In genomic region chr4:162732871-162733270, GRCh38 we compare ENCODE assay signal across 27 cellular contexts.
"Had no signal": no experiment of that assay in that cellular context is flagged by ENCODE, and none has a peak within 500 bp of the region (broad histone marks: within the 10 kb centered on the region; RNA-seq: fewer than 3 reads in every experiment).

No MANE protein-coding gene starts in this region.

- H3K4me1 ChIP-seq: body of pancreas, foreskin keratinocyte, left lung, prostate gland, stomach, suprapubic skin, tibial nerve had no signal

- H3K27ac Mint-ChIP-seq: activated CD4-positive, alpha-beta memory T cell treated with anti-CD3 and anti-CD28 coated beads for 36 hours; activated naive CD4-positive, alpha-beta T cell treated with anti-CD3 and anti-CD28 coated beads for 36 hours; activated naive CD8-positive, alpha-beta T cell treated with anti-CD3 and anti-CD28 coated beads, Interleukin-2, amount 10 ng/mL, durations not matched to agents 7 days and 5 days; mesothelial cell of epicardium; natural killer cell; stimulated activated effector memory CD8-positive, alpha-beta T cell treated with anti-CD3 and anti-CD28 coated beads, Interleukin-12 subunit alpha, Interleukin-12 subunit beta, amount 100 ng/mL, for 72 hours had no signal

- H3K36me3 Mint-ChIP-seq: activated CD4-positive, alpha-beta memory T cell treated with anti-CD3 and anti-CD28 coated beads for 36 hours; activated naive CD8-positive, alpha-beta T cell treated with anti-CD3 and anti-CD28 coated beads, Interleukin-2, amount 10 ng/mL, durations not matched to agents 7 days and 5 days; mesothelial cell of epicardium; natural killer cell; stimulated activated effector memory CD8-positive, alpha-beta T cell treated with anti-CD3 and anti-CD28 coated beads, Interleukin-12 subunit alpha, Interleukin-12 subunit beta, amount 100 ng/mL, for 72 hours had no signal

- H3K9me3 ChIP-seq: body of pancreas, neutrophil, ovary, prostate gland, stomach had no signal

- H3K4me3 Mint-ChIP-seq: activated CD4-positive, alpha-beta memory T cell treated with anti-CD3 and anti-CD28 coated beads for 36 hours; activated naive CD4-positive, alpha-beta T cell treated with anti-CD3 and anti-CD28 coated beads for 36 hours; activated naive CD8-positive, alpha-beta T cell treated with anti-CD3 and anti-CD28 coated beads, Interleukin-2, amount 10 ng/mL, durations not matched to agents 7 days and 5 days; mesothelial cell of epicardium; natural killer cell; stimulated activated effector memory CD8-positive, alpha-beta T cell treated with anti-CD3 and anti-CD28 coated beads, Interleukin-12 subunit alpha, Interleukin-12 subunit beta, amount 100 ng/mL, for 72 hours had no signal

- H3K9me3 Mint-ChIP-seq: activated CD4-positive, alpha-beta memory T cell treated with anti-CD3 and anti-CD28 coated beads for 36 hours; activated naive CD4-positive, alpha-beta T cell treated with anti-CD3 and anti-CD28 coated beads for 36 hours; activated naive CD8-positive, alpha-beta T cell treated with anti-CD3 and anti-CD28 coated beads, Interleukin-2, amount 10 ng/mL, durations not matched to agents 7 days and 5 days; mesothelial cell of epicardium; natural killer cell had no signal

- H3K27me3 Mint-ChIP-seq: activated CD4-positive, alpha-beta memory T cell treated with anti-CD3 and anti-CD28 coated beads for 36 hours; activated naive CD8-positive, alpha-beta T cell treated with anti-CD3 and anti-CD28 coated beads, Interleukin-2, amount 10 ng/mL, durations not matched to agents 7 days and 5 days had no signal

- ATAC-seq: body of pancreas; foreskin keratinocyte; left lung; natural killer cell; stimulated activated effector memory CD8-positive, alpha-beta T cell treated with anti-CD3 and anti-CD28 coated beads, Interleukin-12 subunit alpha, Interleukin-12 subunit beta, amount 100 ng/mL, for 72 hours had no signal

- H3K4me3 ChIP-seq: body of pancreas, cardiac muscle cell, left lung, ovary, prostate gland, stomach, suprapubic skin, tibial nerve had no signal

- H3K4me1 Mint-ChIP-seq: activated naive CD8-positive, alpha-beta T cell treated with anti-CD3 and anti-CD28 coated beads, Interleukin-2, amount 10 ng/mL, durations not matched to agents 7 days and 5 days; mesothelial cell of epicardium; natural killer cell; stimulated activated effector memory CD8-positive, alpha-beta T cell treated with anti-CD3 and anti-CD28 coated beads, Interleukin-12 subunit alpha, Interleukin-12 subunit beta, amount 100 ng/mL, for 72 hours had no signal

- DNase-seq: activated CD4-positive, alpha-beta memory T cell treated with anti-CD3 and anti-CD28 coated beads for 36 hours; activated CD4-positive, alpha-beta T cell treated with anti-CD3 and anti-CD28 coated beads for 4 hours; activated CD4-positive, CD25-positive, alpha-beta regulatory T cell; activated effector memory CD4-positive, alpha-beta T cell treated with Interleukin-2 at 50 U/mL for 16 hours; activated naive CD4-positive, alpha-beta T cell treated with anti-CD3 and anti-CD28 coated beads for 36 hours; activated naive CD8-positive, alpha-beta T cell treated with anti-CD3 and anti-CD28 coated beads, Interleukin-2, amount 10 ng/mL, durations not matched to agents 7 days and 5 days; activated T-cell treated with anti-CD3 and anti-CD28 coated beads, Interleukin-2, amount 50 U/mL, for 48 hours; anterior cingulate cortex; body of pancreas; dermis blood vessel endothelial cell; effector CD8-positive, alpha-beta T cell; erythroblast; foreskin keratinocyte; kidney glomerular epithelial cell; left lung; natural killer cell; ovary; stimulated activated CD4-positive, alpha-beta T cell treated with anti-CD3 and anti-CD28 coated beads, Interleukin-1b, Interleukin-23, amount 100 ng/mL, for 48 hours; stomach; T-helper 1 cell had no signal

- H3K36me3 ChIP-seq: cardiac muscle cell, left lung, neutrophil, ovary, prostate gland, stomach, suprapubic skin, tibial nerve had no signal

- H3K27me3 ChIP-seq: body of pancreas, cardiac muscle cell, foreskin keratinocyte, left lung, neutrophil, ovary, stomach, suprapubic skin, tibial nerve had no signal

- H3K27ac ChIP-seq: body of pancreas, cardiac muscle cell, foreskin keratinocyte, left lung, neutrophil, ovary, prostate gland, stomach, suprapubic skin, tibial nerve had no signal
